24 cellular contexts compared by ENCODE assay signal in the genomic region with DNA sequence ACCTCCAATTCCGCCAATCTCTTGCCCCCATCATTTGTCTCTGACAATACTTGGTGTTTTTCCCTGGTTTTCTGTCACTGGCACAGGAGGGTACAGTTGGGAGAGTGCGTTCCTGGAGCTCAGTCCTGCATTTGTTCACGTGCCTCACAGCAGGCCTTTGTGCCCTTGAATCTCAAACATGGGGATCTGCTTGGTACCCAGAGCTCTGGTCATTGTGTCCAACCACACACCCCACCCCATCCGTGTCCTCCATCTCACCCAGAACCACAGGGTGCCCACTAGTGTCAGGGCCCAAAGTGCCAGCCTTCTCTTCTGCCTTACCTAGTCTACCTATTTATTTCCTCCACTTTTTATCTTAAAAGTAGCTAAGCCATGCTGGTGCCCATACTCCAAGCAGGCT. TPM values are rescaled to one million over a fixed set of nuclear protein-coding genes. Genes with fewer than 3 reads are reported as not detected.
DNase-seq lines count a peak whose midpoint lies in the region; ATAC-seq and TF ChIP-seq lines count a peak whose summit lies in the region.
"Had no signal": no experiment of that assay in that cellular context is flagged by ENCODE, and none has a peak within 500 bp of the region (broad histone marks: within the 10 kb centered on the region; RNA-seq: fewer than 3 reads in every experiment).

No MANE protein-coding gene starts in this region.

- H3K4me1 Mint-ChIP-seq in activated naive CD4-positive, alpha-beta T cell treated with anti-CD3 and anti-CD28 coated beads, Interleukin-2, amount 50 U/mL, for 24 hours, result peaks cover 14% of the 10 kb centered on the region
- H3K4me1 Mint-ChIP-seq in Caco-2 (ENCODE audit: low read depth, unreplicated experiment), result no peaks in the 10 kb centered on the region
- peaks cover 24% of the 10 kb centered on the region for H3K4me1 Mint-ChIP-seq in central memory CD8-positive, alpha-beta T cell
- H3K4me1 Mint-ChIP-seq in naive thymus-derived CD4-positive, alpha-beta T cell, result peaks cover 6 to 17% (median 14%) of the 10 kb centered on the region in 7 donors

- H3K4me1 ChIP-seq in Caco-2, result peaks cover 3% of the 10 kb centered on the region
- H3K4me1 ChIP-seq in parathyroid adenoma, result peaks cover 82% of the 10 kb centered on the region
- H3K4me1 ChIP-seq in naive thymus-derived CD4-positive, alpha-beta T cell (ENCODE audit: control insufficient read depth in 2 of 2, insufficient read depth in 2 of 2, low read length in 2 of 2), result peaks cover 5 to 8% of the 10 kb centered on the region in 2 donors
- H3K4me1 ChIP-seq: colonic mucosa had no signal

- peak overlapping the region; percentile 23 for H3K27ac Mint-ChIP-seq in activated naive CD4-positive, alpha-beta T cell treated with anti-CD3 and anti-CD28 coated beads, Interleukin-2, amount 50 U/mL, for 24 hours
- H3K27ac Mint-ChIP-seq in Caco-2 (ENCODE audit: unreplicated experiment), result no peak overlapping the region
- H3K27ac Mint-ChIP-seq in central memory CD8-positive, alpha-beta T cell (ENCODE audit: low read depth), result peak overlapping the region; percentile 70
- peak overlapping the region in 3 of 9 donors; percentile 50 to 85 (median 66) for H3K27ac Mint-ChIP-seq in naive thymus-derived CD4-positive, alpha-beta T cell
- H3K27ac Mint-ChIP-seq: stimulated activated naive CD8-positive, alpha-beta T cell treated with anti-CD3 and anti-CD28 coated beads, Interleukin-15, Interleukin-2, amounts not matched to agents 100 ng/mL and 50 ng/mL, for 24 hours had no signal

- no peak for ATAC-seq in central memory CD8-positive, alpha-beta T cell (replicated peaks; ENCODE audit: extremely low read depth, poor library complexity, severe bottlenecking)
- ATAC-seq in naive thymus-derived CD4-positive, alpha-beta T cell, result no peak
- ATAC-seq in HG02870 (IDR thresholded peaks at IDR 0.05; ENCODE audit: unreplicated experiment), result no peak
- ATAC-seq: left cardiac atrium, right cardiac atrium had no signal

- no peak overlapping the region for H3K4me3 ChIP-seq in Caco-2 (ENCODE audit: low read depth, low read length)
- H3K4me3 ChIP-seq in parathyroid adenoma (ENCODE audit: low read depth, low read length), result no peak overlapping the region
- no peak overlapping the region for H3K4me3 ChIP-seq in naive thymus-derived CD4-positive, alpha-beta T cell (ENCODE audit: low read length)
- H3K4me3 ChIP-seq: colonic mucosa, spleen had no signal

- no peak overlapping the region for H3K9ac ChIP-seq in parathyroid adenoma

- H3K36me3 Mint-ChIP-seq in activated naive CD4-positive, alpha-beta T cell treated with anti-CD3 and anti-CD28 coated beads, Interleukin-2, amount 50 U/mL, for 24 hours, result peaks cover 1% of the 10 kb centered on the region
- H3K36me3 Mint-ChIP-seq in Caco-2 (ENCODE audit: insufficient read depth, unreplicated experiment), result peaks cover 43% of the 10 kb centered on the region
- peaks cover 20% of the 10 kb centered on the region for H3K36me3 Mint-ChIP-seq in central memory CD8-positive, alpha-beta T cell (ENCODE audit: insufficient read depth)
- peaks cover 0 to 22% (median 3%) of the 10 kb centered on the region in 5 donors for H3K36me3 Mint-ChIP-seq in naive thymus-derived CD4-positive, alpha-beta T cell

- H3K4me3 Mint-ChIP-seq in activated naive CD4-positive, alpha-beta T cell treated with anti-CD3 and anti-CD28 coated beads, Interleukin-2, amount 50 U/mL, for 24 hours, result no peak overlapping the region
- no peak overlapping the region for H3K4me3 Mint-ChIP-seq in Caco-2 (ENCODE audit: unreplicated experiment)
- no peak overlapping the region for H3K4me3 Mint-ChIP-seq in central memory CD8-positive, alpha-beta T cell
- peak overlapping the region in 1 of 10 donors; percentile 53 for H3K4me3 Mint-ChIP-seq in naive thymus-derived CD4-positive, alpha-beta T cell
- H3K4me3 Mint-ChIP-seq: stimulated activated naive CD8-positive, alpha-beta T cell treated with anti-CD3 and anti-CD28 coated beads, Interleukin-15, Interleukin-2, amounts not matched to agents 100 ng/mL and 50 ng/mL, for 24 hours had no signal

- no peak overlapping the region for H3K4me2 ChIP-seq in parathyroid adenoma (ENCODE audit: low read length)

- TSS peak; percentile 3 for BruUV-seq in Caco-2 (replicated peaks; lab: Mats Ljungman, UMichigan)

- H3K79me2 ChIP-seq in parathyroid adenoma, result peaks cover 8% of the 10 kb centered on the region

- intact Hi-C loops in Caco-2 (cut with micrococcal nuclease; ENCODE audit: unreplicated experiment), result loop anchor here (5.0 kb wide), 1 partner anchor 237 kb away; no protein-coding TSS in a partner anchor
- intact Hi-C loops in naive thymus-derived CD4-positive, alpha-beta T cell (cut with micrococcal nuclease), result loop anchor here in 1 of 2 donors (10.0 kb wide), 1 partner anchor 576 kb away; a partner anchor contains a TSS

- no peaks in the 10 kb centered on the region for H3K27me3 ChIP-seq in Caco-2 (replicated peaks; ENCODE audit: control insufficient read depth, insufficient read depth, low read length)
- H3K27me3 ChIP-seq in parathyroid adenoma (ENCODE audit: control insufficient read depth, insufficient read depth, low read length), result no peaks in the 10 kb centered on the region
- no peaks in the 10 kb centered on the region for H3K27me3 ChIP-seq in naive thymus-derived CD4-positive, alpha-beta T cell (ENCODE audit: control insufficient read depth in 2 of 2, insufficient read depth in 2 of 2, low read length in 2 of 2)
- H3K27me3 ChIP-seq: colonic mucosa had no signal

- peak overlapping the region; percentile 97 for H3K27ac ChIP-seq in parathyroid adenoma
- no peak overlapping the region for H3K27ac ChIP-seq in naive thymus-derived CD4-positive, alpha-beta T cell (ENCODE audit: low read depth, low read length)
- H3K27ac ChIP-seq: colonic mucosa, spleen had no signal

- H3K9me3 ChIP-seq in Caco-2 (no peaks in the 10 kb centered on the region), parathyroid adenoma (ENCODE audit: control insufficient read depth, low read length) (no peaks in the 10 kb centered on the region)
- H3K9me3 ChIP-seq in naive thymus-derived CD4-positive, alpha-beta T cell (ENCODE audit: control insufficient read depth in 2 of 3, low read length in 3 of 3), result no peaks in the 10 kb centered on the region
- H3K9me3 ChIP-seq: colonic mucosa, spleen had no signal

- no peaks in the 10 kb centered on the region for H3K27me3 Mint-ChIP-seq in activated naive CD4-positive, alpha-beta T cell treated with anti-CD3 and anti-CD28 coated beads, Interleukin-2, amount 50 U/mL, for 24 hours
- no peaks in the 10 kb centered on the region for H3K27me3 Mint-ChIP-seq in Caco-2 (ENCODE audit: insufficient read depth, unreplicated experiment)
- no peaks in the 10 kb centered on the region for H3K27me3 Mint-ChIP-seq in central memory CD8-positive, alpha-beta T cell
- peaks cover 0 to 2% (median 0%) of the 10 kb centered on the region in 5 donors for H3K27me3 Mint-ChIP-seq in naive thymus-derived CD4-positive, alpha-beta T cell
- H3K27me3 Mint-ChIP-seq: stimulated activated naive CD8-positive, alpha-beta T cell treated with anti-CD3 and anti-CD28 coated beads, Interleukin-15, Interleukin-2, amounts not matched to agents 100 ng/mL and 50 ng/mL, for 24 hours had no signal

- H3K36me3 ChIP-seq in Caco-2 (ENCODE audit: control insufficient read depth, insufficient read depth, low read length) (peaks cover 1% of the 10 kb centered on the region), parathyroid adenoma (ENCODE audit: control insufficient read depth, insufficient read depth, low read length) (no peaks in the 10 kb centered on the region)
- H3K36me3 ChIP-seq in naive thymus-derived CD4-positive, alpha-beta T cell (ENCODE audit: control insufficient read depth in 2 of 3, insufficient read depth in 3 of 3, low read length in 3 of 3), result peaks cover 0 to 48% (median 6%) of the 10 kb centered on the region in 3 experiments

- CTCF ChIA-PET in Caco-2 (lab: Charles Lee), result interaction anchor here (0.5 to 0.6 kb wide), 2 partner anchors 44 to 273 kb away, joined by 3 to 5 read pairs; no protein-coding TSS in a partner anchor
- CTCF ChIA-PET in naive thymus-derived CD4-positive, alpha-beta T cell (lab: Charles Lee), result no interaction called here

- no peaks in the 10 kb centered on the region for H3K9me3 Mint-ChIP-seq in activated naive CD4-positive, alpha-beta T cell treated with anti-CD3 and anti-CD28 coated beads, Interleukin-2, amount 50 U/mL, for 24 hours
- no peaks in the 10 kb centered on the region for H3K9me3 Mint-ChIP-seq in Caco-2 (ENCODE audit: unreplicated experiment)
- no peaks in the 10 kb centered on the region for H3K9me3 Mint-ChIP-seq in central memory CD8-positive, alpha-beta T cell
- peaks cover 0 to 3% (median 0%) of the 10 kb centered on the region in 11 donors for H3K9me3 Mint-ChIP-seq in naive thymus-derived CD4-positive, alpha-beta T cell
- H3K9me3 Mint-ChIP-seq: stimulated activated naive CD8-positive, alpha-beta T cell treated with anti-CD3 and anti-CD28 coated beads, Interleukin-15, Interleukin-2, amounts not matched to agents 100 ng/mL and 50 ng/mL, for 24 hours had no signal

- TF ChIP-seq CTCF in Caco-2 (IDR thresholded peaks at IDR 0.05; ENCODE audit: insufficient read depth in 1 of 2, low read depth in 1 of 2, low read length in 1 of 2, severe bottlenecking in 1 of 2, unreplicated experiment in 1 of 2) (no peak), parathyroid adenoma (IDR thresholded peaks at IDR 0.05) (no peak)

- DNase-seq in activated naive CD4-positive, alpha-beta T cell treated with Interleukin-2 at 50 U/mL for 16 hours, result no peak
- no peak for DNase-seq in Caco-2
- DNase-seq in central memory CD8-positive, alpha-beta T cell (ENCODE audit: low spot score in 2 of 2), result no peak
- DNase-seq in naive thymus-derived CD4-positive, alpha-beta T cell, result no peak
- no peak for DNase-seq in EL
- DNase-seq: activated CD4-positive, alpha-beta T cell treated with anti-CD3 and anti-CD28 coated beads for 4 hours; activated effector memory CD4-positive, alpha-beta T cell treated with anti-CD3 and anti-CD28 coated beads, Interleukin-2, amount 50 U/mL, for 16 hours; activated T-cell treated with anti-CD3 and anti-CD28 coated beads for 4 hours; AML-193; colonic mucosa; effector memory CD4-positive, alpha-beta T cell; hippocampal formation; left cardiac atrium; NCI-H1417 treated with DMSO at 0.1 percent for 48 hours; NCI-H2081 treated with DMSO at 0.1 percent for 48 hours; NCI-H345; right cardiac atrium; Right ventricle myocardium superior; spleen; stimulated activated CD4-positive, alpha-beta T cell treated with anti-CD3 and anti-CD28 coated beads, Interleukin-2, amount 100 ng/mL, for 24 hours had no signal

- H2AFZ ChIP-seq in parathyroid adenoma, result no peak overlapping the region

- POLR2A ChIA-PET in Caco-2 (lab: Charles Lee), result no interaction called here
- POLR2A ChIA-PET in naive thymus-derived CD4-positive, alpha-beta T cell (lab: Charles Lee), result no interaction called here

RNA-seq across cellular contexts. Expression of a gene that starts 16.2 kb away (rescaled TPM):
- 15.6 and 23.6 TPM in 2 replicates for total RNA-seq in Caco-2 (2022)
- total RNA-seq in naive thymus-derived CD4-positive, alpha-beta T cell, result 1 to 10 TPM; 4.5 to 8.4 (median 4.9) TPM
- 1 to 10 TPM; 2.4 to 2.6 TPM for polyA plus RNA-seq in naive thymus-derived CD4-positive, alpha-beta T cell

RNA-seq across cellular contexts. Expression of a gene that starts 55.3 kb away (rescaled TPM):
- 143 and 150 TPM in 2 replicates for total RNA-seq in Caco-2 (2022)
- 100 to 1,000 TPM in 3 of 5 experiments, 10 to 100 TPM in 2; 83.8 to 111 (median 102) TPM for total RNA-seq in naive thymus-derived CD4-positive, alpha-beta T cell
- 100 to 1,000 TPM; 116 to 150 TPM for polyA plus RNA-seq in naive thymus-derived CD4-positive, alpha-beta T cell

RNA-seq across cellular contexts. Expression of a gene that starts 55.6 kb away (rescaled TPM):
- total RNA-seq in Caco-2 (2022), result 93.2 and 106 TPM in 2 replicates
- total RNA-seq in naive thymus-derived CD4-positive, alpha-beta T cell, result 10 to 100 TPM; 38.1 to 77.5 (median 64.2) TPM
- 100 to 1,000 TPM in 1 of 2 donors, 10 to 100 TPM in 1; 86.3 to 112 TPM for polyA plus RNA-seq in naive thymus-derived CD4-positive, alpha-beta T cell
